10 cellular contexts compared by ENCODE assay signal in the genomic region with DNA sequence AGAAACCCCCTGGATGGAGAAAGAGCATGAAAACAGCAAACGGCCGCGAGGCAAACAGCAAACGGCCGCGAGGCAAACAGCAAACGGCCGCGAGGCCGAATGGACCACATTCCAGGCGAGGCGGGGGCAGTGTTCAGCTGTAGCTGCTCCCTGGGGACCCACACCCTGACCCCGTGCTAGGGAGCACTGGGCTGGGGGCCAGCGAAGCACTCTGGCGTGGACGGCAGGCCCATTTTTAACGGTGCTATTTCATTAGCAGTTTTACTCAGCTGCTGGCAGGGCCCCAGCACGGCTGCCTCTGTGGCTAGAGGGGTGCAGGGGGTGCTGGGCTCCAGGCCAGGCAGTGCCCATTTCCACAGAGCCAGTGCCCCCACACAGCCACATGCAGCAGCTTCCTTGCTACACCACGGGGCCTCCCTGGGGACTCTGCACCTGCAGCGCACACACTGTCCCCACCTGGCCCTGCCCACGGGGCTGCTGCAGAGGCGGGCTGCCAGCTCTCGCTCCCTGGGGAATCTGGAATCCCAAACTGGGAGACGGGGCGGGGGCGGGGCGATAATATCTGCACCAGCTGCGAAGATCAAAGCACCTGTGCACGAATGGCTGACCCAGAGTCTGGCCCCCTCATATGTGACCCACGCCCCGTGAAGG. TPM values are rescaled to one million over a fixed set of nuclear protein-coding genes. Genes with fewer than 3 reads are reported as not detected.
DNase-seq lines count a peak whose midpoint lies in the region; ATAC-seq, FAIRE-seq and TF ChIP-seq lines count a peak whose summit lies in the region.
"Had no signal": no experiment of that assay in that cellular context is flagged by ENCODE, and none has a peak within 500 bp of the region (broad histone marks: within the 10 kb centered on the region; RNA-seq: fewer than 3 reads in every experiment).

No MANE protein-coding gene starts in this region.

- H3K36me3 ChIP-seq in HepG2 (replicated peaks in 1 of 2; ENCODE audit: control insufficient read depth in 1 of 2, insufficient read depth in 2 of 2, low read length in 2 of 2) = no peaks in the 10 kb centered on the region
- H3K36me3 ChIP-seq: brain microvascular endothelial cell had no signal

- H3K4me2 ChIP-seq in HepG2 (ENCODE audit: low read depth, low read length) = 0 out of 2 replicates have a peak overlapping the region, but pooled peaks have one; percentile 4
- H3K4me2 ChIP-seq: KMS-11 had no signal

- H3K9ac ChIP-seq in HepG2 (ENCODE audit: insufficient read depth, low read depth, low read length) = no peak overlapping the region
- H3K9ac ChIP-seq: KMS-11 had no signal

- no peak overlapping the region for H2AFZ ChIP-seq in HepG2 (ENCODE audit: low read length)

- peaks cover 35% of the 10 kb centered on the region for H3K4me1 Mint-ChIP-seq in WTC11

- peak overlapping the region in 1 of 3 experiments; percentile 15; a peak in 1 of 6 replicates for H3K4me3 ChIP-seq in HepG2 (replicated peaks in 1 of 3; ENCODE audit: insufficient read depth in 1 of 3, low read depth in 2 of 3, low read length in 3 of 3)

- H4K20me1 ChIP-seq in HepG2 (ENCODE audit: insufficient read depth, low read length) = no peaks in the 10 kb centered on the region; the same call in 1 of the 2 replicates

- TF ChIP-seq CTCF in WTC11 (IDR thresholded peaks at IDR 0.05) (no peak), HepG2 (CRISPR knock-in tag; IDR thresholded peaks at IDR 0.05) (peak; percentile 27; the same call in 1 of the 2 replicates)

- H3K27me3 ChIP-seq in HepG2 (ENCODE audit: control insufficient read depth in 1 of 2, insufficient read depth in 2 of 2, low read length in 2 of 2) = peaks cover 37 to 92% of the 10 kb centered on the region in 2 experiments

- DNase-seq in AML-193 (lab: John Stamatoyannopoulos, UW) (peak; percentile 26 to 29), WTC11 (ENCODE audit: low spot score) (peak; percentile 45), HepG2 (ENCODE audit: low spot score) (no peak), medulla oblongata (ENCODE audit: extremely low spot score) (no peak), NCI-H446 (lab: John Stamatoyannopoulos, UW) (no peak), NCI-H1048 (lab: John Stamatoyannopoulos, UW) (no peak)
- DNase-seq: brain microvascular endothelial cell had no signal

- H3K36me3 Mint-ChIP-seq in WTC11 = 0 out of 2 replicates have a peak, but pooled peaks cover 3% of the 10 kb centered on the region

- H3K4me3 Mint-ChIP-seq in WTC11 = no peak overlapping the region

- in situ Hi-C loops in HepG2 (cut with HindIII; ENCODE audit: extremely low pct_ligation_motif_present, low pct_unique_long_range_greater_than_20kb) = no loop called here

- no peak overlapping the region for H3K27ac ChIP-seq in HepG2 (ENCODE audit: extremely low read length, insufficient read depth, low read length)
- H3K27ac ChIP-seq: brain microvascular endothelial cell, KMS-11 had no signal

- CTCF ChIA-PET in WTC11 (lab: Charles Lee) = interaction anchor here (0.6 to 3.4 kb wide), 6 partner anchors 10 to 616 kb away, joined by 3 to 26 read pairs (median 4); no protein-coding TSS in a partner anchor
- CTCF ChIA-PET in HepG2 (lab: Yijun Ruan, JAX; ENCODE audit: low intra/inter-chr PET ratio, low total read pairs) = no interaction called here

- BruUV-seq in HepG2 (replicated peaks; lab: Mats Ljungman, UMichigan) = no TSS peak

- TF ChIP-seq EP300 in Ishikawa (IDR thresholded peaks at IDR 0.05; ENCODE audit: borderline replicate concordance) (peak; percentile 84), HepG2 (IDR thresholded peaks at IDR 0.05; ENCODE audit: low read depth in 2 of 2, low read length in 2 of 2) (no peak), HepG2 (CRISPR knock-in tag; IDR thresholded peaks at IDR 0.05; ENCODE audit: borderline replicate concordance) (no peak)

- POLR2A ChIA-PET in WTC11 (lab: Charles Lee) (interaction anchor here (0.6 kb wide), 1 partner anchor 83 kb away, joined by 3 read pairs; no protein-coding TSS in a partner anchor), HepG2 (lab: Yijun Ruan, JAX) (interaction anchor here (1.3 kb wide), 1 partner anchor 17 kb away, joined by 3 read pairs; no protein-coding TSS in a partner anchor)

- TF ChIP-seq RAD21 in Ishikawa (IDR thresholded peaks at IDR 0.05; ENCODE audit: low read depth) = no peak; the same call in 1 of the 2 replicates
- no peak for TF ChIP-seq RAD21 in HepG2 (CRISPR knock-in tag; IDR thresholded peaks at IDR 0.05)

- no peaks in the 10 kb centered on the region for H3K9me3 ChIP-seq in HepG2 (ENCODE audit: low read length)

- ATAC-seq in WTC11 (peak; percentile 20; the same call in 1 of the 2 replicates), HepG2 (peak; percentile 41), HG03280 (IDR thresholded peaks at IDR 0.05; ENCODE audit: unreplicated experiment) (no peak)

- peak overlapping the region; percentile 60 for H3K27ac Mint-ChIP-seq in WTC11

- FAIRE-seq in HepG2 (lab: Jason Lieb, UNC) = no peak

- 4% methylated on average over 24 of the region's 31 CpGs for WGBS in HepG2 (ENCODE audit: low lambda C conversion rate)

- intact Hi-C loops in HepG2 (cut with micrococcal nuclease; ENCODE audit: unreplicated experiment) = no loop called here

- peaks cover 11% of the 10 kb centered on the region for H3K9me3 Mint-ChIP-seq in WTC11

- peaks cover 4% of the 10 kb centered on the region; the same call in 1 of the 2 replicates for H3K27me3 Mint-ChIP-seq in WTC11 (ENCODE audit: low read depth)

- peaks cover 11% of the 10 kb centered on the region for H3K4me1 ChIP-seq in HepG2 (ENCODE audit: insufficient read depth, low read length)

- H3K79me2 ChIP-seq in HepG2 (ENCODE audit: insufficient read depth, low read length) = no peaks in the 10 kb centered on the region

- TF ChIP-seq POLR2A in HepG2 (IDR thresholded peaks at IDR 0.05; ENCODE audit: insufficient read depth in 1 of 2, low read depth in 2 of 2, low read length in 2 of 2) = no peak

TF ChIP-seq in Ishikawa, 13 proteins besides CTCF, POLR2A, EP300 and RAD21 (continues in another document):
- TF ChIP-seq NFIC (IDR thresholded peaks at IDR 0.05) (peak; percentile 94), EGR1 (IDR thresholded peaks at IDR 0.05) (peak; percentile 75), MAX (IDR thresholded peaks at IDR 0.05) (peak; percentile 68), TEAD4 (IDR thresholded peaks at IDR 0.05) (peak; percentile 89), TCF12 (IDR thresholded peaks at IDR 0.05; ENCODE audit: low read depth) (peak; percentile 97), TAF1 (IDR thresholded peaks at IDR 0.05; ENCODE audit: low read depth) (no peak), CREB1 (IDR thresholded peaks at IDR 0.05; ENCODE audit: low read depth) (no peak)

TF ChIP-seq in WTC11, 78 proteins besides CTCF, POLR2A, EP300 and RAD21 (continues in another document):
- TF ChIP-seq RELA (CRISPR knock-in tag; IDR thresholded peaks at IDR 0.05; ENCODE audit: borderline replicate concordance) (no peak), FOXP1 (CRISPR knock-in tag; IDR thresholded peaks at IDR 0.05; ENCODE audit: borderline replicate concordance) (no peak; the same call in 1 of the 2 replicates), TEAD4 (CRISPR knock-in tag; IDR thresholded peaks at IDR 0.05) (0 out of 2 replicates have a peak, but pooled peaks have one; percentile 20)
- TF ChIP-seq, protein P1, sequence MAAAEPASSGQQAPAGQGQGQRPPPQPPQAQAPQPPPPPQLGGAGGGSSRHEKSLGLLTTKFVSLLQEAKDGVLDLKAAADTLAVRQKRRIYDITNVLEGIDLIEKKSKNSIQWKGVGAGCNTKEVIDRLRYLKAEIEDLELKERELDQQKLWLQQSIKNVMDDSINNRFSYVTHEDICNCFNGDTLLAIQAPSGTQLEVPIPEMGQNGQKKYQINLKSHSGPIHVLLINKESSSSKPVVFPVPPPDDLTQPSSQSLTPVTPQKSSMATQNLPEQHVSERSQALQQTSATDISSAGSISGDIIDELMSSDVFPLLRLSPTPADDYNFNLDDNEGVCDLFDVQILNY (CRISPR knock-in tag; IDR thresholded peaks at IDR 0.05) = peak; percentile 51; the same call in 1 of the 2 replicates

TF ChIP-seq in HepG2, 621 proteins besides CTCF, POLR2A, EP300 and RAD21 (continues in another document):
- TF ChIP-seq BATF2 (CRISPR knock-in tag; IDR thresholded peaks at IDR 0.05) = no peak
- TF ChIP-seq, protein P2, sequence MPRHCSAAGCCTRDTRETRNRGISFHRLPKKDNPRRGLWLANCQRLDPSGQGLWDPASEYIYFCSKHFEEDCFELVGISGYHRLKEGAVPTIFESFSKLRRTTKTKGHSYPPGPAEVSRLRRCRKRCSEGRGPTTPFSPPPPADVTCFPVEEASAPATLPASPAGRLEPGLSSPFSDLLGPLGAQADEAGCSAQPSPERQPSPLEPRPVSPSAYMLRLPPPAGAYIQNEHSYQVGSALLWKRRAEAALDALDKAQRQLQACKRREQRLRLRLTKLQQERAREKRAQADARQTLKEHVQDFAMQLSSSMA (CRISPR knock-in tag; IDR thresholded peaks at IDR 0.05) = no peak

RNA-seq across cellular contexts. Expression of gene SLCO4A1, which starts 35.6 kb away (rescaled TPM):
- total RNA-seq in WTC11 (2021) = 15.2 to 19.9 TPM (median 18.5 TPM) in 3 replicates
- total RNA-seq in HepG2 (2016; rRNA removed; fragmentation: Illumina TruSeq; extraction: Trizol) = 23.8 and 55.5 TPM in 2 replicates
- total RNA-seq in HepG2 (2016; cell fraction: cytosol; rRNA removed; fragmentation: Illumina TruSeq; extraction: Trizol; ENCODE audit: low read depth) = 21.3 and 22.4 TPM in 2 replicates
- 20.7 and 58.6 TPM in 2 replicates for total RNA-seq in HepG2 (2016; cell fraction: insoluble cytoplasmic fraction; rRNA removed; fragmentation: Illumina TruSeq; extraction: Trizol)
- 31.3 and 32.0 TPM in 2 replicates for total RNA-seq in HepG2 (2016; cell fraction: membrane; rRNA removed; fragmentation: Illumina TruSeq; extraction: Trizol)
- total RNA-seq in HepG2 (2016; cell fraction: nucleus; rRNA removed; fragmentation: Illumina TruSeq; extraction: Trizol) = 55.7 and 65.4 TPM in 2 replicates
- polyA plus RNA-seq in HepG2 (2011; rRNA removed) = 91.3 and 112 TPM in 2 replicates
- 53.2 and 96.9 TPM in 2 replicates for polyA plus RNA-seq in HepG2 (2011; cell fraction: cytosol; rRNA removed)
- 133 and 239 TPM in 2 replicates for polyA plus RNA-seq in HepG2 (2011; cell fraction: nucleus; rRNA removed)
- polyA plus RNA-seq in HepG2 (2012) = 48.1 and 97.6 TPM in 2 replicates
- 14.3 and 17.6 TPM in 2 replicates for polyA plus RNA-seq in HepG2 (2016; cell fraction: cytosol; fragmentation: Illumina TruSeq; extraction: Trizol; ENCODE audit: low read depth)
- 25.9 and 26.2 TPM in 2 replicates for polyA plus RNA-seq in HepG2 (2016; cell fraction: insoluble cytoplasmic fraction; fragmentation: Illumina TruSeq; extraction: Trizol; ENCODE audit: low read depth)
- polyA plus RNA-seq in HepG2 (2016; cell fraction: membrane; fragmentation: Illumina TruSeq; extraction: Trizol; ENCODE audit: low read depth) = 21.9 and 22.4 TPM in 2 replicates
- 114 and 125 TPM in 2 replicates for polyA plus RNA-seq in HepG2 (2016; cell fraction: nucleus; fragmentation: Illumina TruSeq; extraction: Trizol; ENCODE audit: insufficient read depth, low read depth)
- 44.0 and 104 TPM in 2 replicates for polyA minus RNA-seq in HepG2 (2011; rRNA and poly(A)+ RNA removed; ENCODE audit: low replicate concordance)
- 27.7 and 39.2 TPM in 2 replicates for polyA minus RNA-seq in HepG2 (2011; cell fraction: cytosol; rRNA and poly(A)+ RNA removed)
- 31.2 and 42.4 TPM in 2 replicates for polyA minus RNA-seq in HepG2 (2011; cell fraction: nucleus; rRNA and poly(A)+ RNA removed)

Comparison
In these comparisons a context has a peak if more than half of its experiments do, and no peak if none do; other contexts are left out.
1. DNase-seq: peak in AML-193 (2 of 2) and WTC11 (single experiment); none in HepG2 (single experiment), medulla oblongata (single experiment), NCI-H446 (0 of 2) and NCI-H1048 (single experiment).